In the genomic region with DNA sequence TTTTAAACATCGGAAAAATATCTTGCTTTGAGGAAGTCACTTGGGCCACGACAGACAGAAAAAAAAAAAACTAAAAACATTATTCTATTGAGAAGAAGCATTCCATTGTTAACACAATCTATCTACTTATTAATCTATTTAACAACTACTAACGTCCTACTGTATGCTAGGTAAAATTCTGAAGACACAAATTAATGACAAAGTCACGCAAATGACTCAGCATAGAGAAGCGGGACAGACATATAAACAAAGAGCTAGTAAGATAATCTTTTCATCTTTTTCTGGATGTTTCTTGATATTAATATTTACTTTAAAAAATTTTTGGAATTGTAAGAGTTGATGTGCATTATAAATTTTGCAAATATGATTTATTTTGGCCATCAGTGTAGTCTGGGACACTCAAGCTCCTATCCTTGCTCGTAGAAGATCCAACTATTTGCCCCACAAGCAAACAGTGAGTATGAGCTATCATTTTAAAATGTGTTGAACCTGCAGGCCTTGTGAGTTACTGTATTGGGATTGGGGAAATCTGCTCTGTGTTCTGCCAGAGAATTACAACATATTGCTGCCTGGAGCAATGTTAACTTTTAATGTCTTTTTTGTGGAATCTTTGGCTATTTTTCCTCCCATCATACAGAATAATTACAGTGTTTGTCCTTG, we compare ENCODE assay signal across 1 cellular context.
TF ChIP-seq lines count a peak whose summit lies in the region.

No MANE protein-coding gene starts in this region.

TF ChIP-seq in GM23338, 12 proteins besides CTCF, POLR2A, EP300 and RAD21 (continued from another document):
- TF ChIP-seq ZNF462 (CRISPR knock-in tag; IDR thresholded peaks at IDR 0.05) (no peak), NANOG (IDR thresholded peaks at IDR 0.05; ENCODE audit: borderline replicate concordance) (no peak), ZNF331 (CRISPR knock-in tag; IDR thresholded peaks at IDR 0.05; ENCODE audit: low read depth) (no peak)
- TF ChIP-seq, protein P1, sequence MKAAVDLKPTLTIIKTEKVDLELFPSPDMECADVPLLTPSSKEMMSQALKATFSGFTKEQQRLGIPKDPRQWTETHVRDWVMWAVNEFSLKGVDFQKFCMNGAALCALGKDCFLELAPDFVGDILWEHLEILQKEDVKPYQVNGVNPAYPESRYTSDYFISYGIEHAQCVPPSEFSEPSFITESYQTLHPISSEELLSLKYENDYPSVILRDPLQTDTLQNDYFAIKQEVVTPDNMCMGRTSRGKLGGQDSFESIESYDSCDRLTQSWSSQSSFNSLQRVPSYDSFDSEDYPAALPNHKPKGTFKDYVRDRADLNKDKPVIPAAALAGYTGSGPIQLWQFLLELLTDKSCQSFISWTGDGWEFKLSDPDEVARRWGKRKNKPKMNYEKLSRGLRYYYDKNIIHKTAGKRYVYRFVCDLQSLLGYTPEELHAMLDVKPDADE (IDR thresholded peaks at IDR 0.05) = no peak
